ENCODE assay signal across 26 cellular contexts in genomic region chr11:36447514-36447913, GRCh38.
A peak's percentile ranks its signal among the peaks of the same experiment; 100 is the strongest.
DNase-seq lines count a peak whose midpoint lies in the region; ATAC-seq and TF ChIP-seq lines count a peak whose summit lies in the region.
"Had no signal": no experiment of that assay in that cellular context is flagged by ENCODE, and none has a peak within 500 bp of the region (broad histone marks: within the 10 kb centered on the region; RNA-seq: fewer than 3 reads in every experiment).

No MANE protein-coding gene starts in this region.

- CTCF ChIA-PET in activated CD8-positive, alpha-beta T cell treated with anti-CD3 and anti-CD28 coated beads for 36 hours (lab: Charles Lee): interaction anchor here (1.6 kb wide), 1 partner anchor 69 kb away, joined by 6 read pairs; no protein-coding TSS in a partner anchor

- POLR2A ChIA-PET in activated CD8-positive, alpha-beta T cell treated with anti-CD3 and anti-CD28 coated beads for 36 hours (lab: Charles Lee): no interaction called here

- H3K4me1 Mint-ChIP-seq in GM23338: peaks cover 7% of the 10 kb centered on the region; the same call in 2 of the 3 replicates
- peaks cover 26% of the 10 kb centered on the region for H3K4me1 Mint-ChIP-seq in activated CD8-positive, alpha-beta T cell treated with anti-CD3 and anti-CD28 coated beads for 36 hours (ENCODE audit: low read depth)
- peaks cover 35% of the 10 kb centered on the region for H3K4me1 Mint-ChIP-seq in endothelial cell (ENCODE audit: unreplicated experiment)

- no peak overlapping the region for H2AFZ ChIP-seq in GM23338

- H3K27me3 Mint-ChIP-seq in GM23338 (ENCODE audit: insufficient read depth, low read depth, poor library complexity) (no peaks in the 10 kb centered on the region), endothelial cell (ENCODE audit: unreplicated experiment) (peaks cover 10% of the 10 kb centered on the region)
- H3K27me3 Mint-ChIP-seq in activated CD8-positive, alpha-beta T cell treated with anti-CD3 and anti-CD28 coated beads for 36 hours: no peaks in the 10 kb centered on the region
- H3K27me3 Mint-ChIP-seq: activated T-helper 17 cell treated with anti-CD3 and anti-CD28 coated beads, Interleukin-2, amount 50 U/mL, for 72 hours; naive thymus-derived CD4-positive, alpha-beta T cell had no signal

- H3K4me1 ChIP-seq in GM23338 (ENCODE audit: insufficient read depth) (no peaks in the 10 kb centered on the region), RWPE2 (ENCODE audit: insufficient read depth, poor library complexity, severe bottlenecking) (peaks cover 13% of the 10 kb centered on the region)

- intact Hi-C loops in activated CD8-positive, alpha-beta T cell treated with anti-CD3 and anti-CD28 coated beads for 36 hours (cut with micrococcal nuclease): no loop called here

- ATAC-seq in GM23338: peak; percentile 48; the same call in 2 of the 3 replicates
- ATAC-seq in RWPE2 (ENCODE audit: low read depth): peak; percentile 64
- no peak for ATAC-seq in activated CD8-positive, alpha-beta T cell treated with anti-CD3 and anti-CD28 coated beads for 36 hours
- ATAC-seq: activated naive CD4-positive, alpha-beta T cell treated with anti-CD3 and anti-CD28 coated beads, Interleukin-2, amount 50 U/mL, for 72 hours; activated T-helper 17 cell treated with anti-CD3 and anti-CD28 coated beads, Interleukin-2, amount 50 U/mL, for 72 hours; CD8-positive, alpha-beta T cell; K562; left colon; naive thymus-derived CD4-positive, alpha-beta T cell; right cardiac atrium had no signal

- H3K9me3 Mint-ChIP-seq in GM23338: no peaks in the 10 kb centered on the region
- H3K9me3 Mint-ChIP-seq in activated CD8-positive, alpha-beta T cell treated with anti-CD3 and anti-CD28 coated beads for 36 hours: no peaks in the 10 kb centered on the region
- no peaks in the 10 kb centered on the region for H3K9me3 Mint-ChIP-seq in endothelial cell (ENCODE audit: unreplicated experiment)
- H3K9me3 Mint-ChIP-seq: activated naive CD4-positive, alpha-beta T cell treated with anti-CD3 and anti-CD28 coated beads, Interleukin-2, amount 50 U/mL, for 72 hours; activated T-helper 17 cell treated with anti-CD3 and anti-CD28 coated beads, Interleukin-2, amount 50 U/mL, for 72 hours; CD8-positive, alpha-beta T cell; stimulated activated naive CD8-positive, alpha-beta T cell treated with anti-CD3 and anti-CD28 coated beads, Interleukin-15, Interleukin-2, amounts not matched to agents 100 ng/mL and 50 ng/mL, for 24 hours had no signal

- no peaks in the 10 kb centered on the region for H4K20me1 ChIP-seq in GM23338 (replicated peaks; ENCODE audit: insufficient read depth)

- H3K4me2 ChIP-seq in GM23338: no peak overlapping the region

- no peaks in the 10 kb centered on the region for H3K36me3 ChIP-seq in GM23338 (ENCODE audit: insufficient read depth)
- H3K36me3 ChIP-seq in RWPE2 (ENCODE audit: low read depth): peaks cover 70% of the 10 kb centered on the region
- H3K36me3 ChIP-seq: pancreas, tibial artery had no signal

- DNase-seq in GM23338 (ENCODE audit: low spot score) (peak; percentile 18), RWPE2 (ENCODE audit: low spot score) (no peak), fibroblast of villous mesenchyme (ENCODE audit: low read depth) (peak; percentile 31), retina (peak; percentile 69), activated gamma-delta T cell treated with Interleukin-2 at 50 U/mL for 16 hours (no peak), DMS114 treated with DMSO at 0.1 percent for 48 hours (lab: John Stamatoyannopoulos, UW; ENCODE audit: unreplicated experiment) (no peak), endothelial cell (ENCODE audit: low spot score) (no peak)
- no peak for DNase-seq in activated CD8-positive, alpha-beta T cell treated with anti-CD3 and anti-CD28 coated beads for 36 hours
- DNase-seq: activated CD4-positive, alpha-beta T cell treated with anti-CD3 and anti-CD28 coated beads, Interleukin-2, amount 50 U/mL, for 4 hours; aorta; CD8-positive, alpha-beta T cell; DMS 273 treated with DMSO at 0.1 percent for 48 hours; heart left ventricle; left colon; naive thymus-derived CD4-positive, alpha-beta T cell; NCI-H1694; NCI-H774; right cardiac atrium; Right ventricle myocardium superior; T1000; tibial artery had no signal

- no peak overlapping the region for H3K27ac ChIP-seq in GM23338 (ENCODE audit: low read depth)
- peak overlapping the region; percentile 71 for H3K27ac ChIP-seq in RWPE2 (ENCODE audit: poor library complexity, severe bottlenecking)
- H3K27ac ChIP-seq: heart left ventricle, pancreas, tibial artery had no signal

- H3F3A ChIP-seq in GM23338 (replicated peaks; ENCODE audit: low read depth): no peaks in the 10 kb centered on the region

- no peaks in the 10 kb centered on the region for H3K9me2 ChIP-seq in GM23338 (ENCODE audit: insufficient read depth)

- TF ChIP-seq CTCF in GM23338 (conservative IDR thresholded peaks at IDR 0.05; ENCODE audit: low read depth in 2 of 2): no peak
- no peak for TF ChIP-seq CTCF in RWPE2 (IDR thresholded peaks at IDR 0.05; ENCODE audit: poor library complexity, severe bottlenecking)
- no peak for TF ChIP-seq CTCF in fibroblast of villous mesenchyme (IDR thresholded peaks at IDR 0.05; ENCODE audit: insufficient read depth, low read depth, low read length)
- TF ChIP-seq CTCF in activated CD8-positive, alpha-beta T cell treated with anti-CD3 and anti-CD28 coated beads for 36 hours (IDR thresholded peaks at IDR 0.05): no peak
- no peak for TF ChIP-seq CTCF in endothelial cell (IDR thresholded peaks at IDR 0.05; ENCODE audit: unreplicated experiment)

- no peaks in the 10 kb centered on the region for H3K79me2 ChIP-seq in GM23338 (replicated peaks; ENCODE audit: insufficient read depth)

- no peaks in the 10 kb centered on the region for H3K9me3 ChIP-seq in RWPE2 (ENCODE audit: severe bottlenecking)
- H3K9me3 ChIP-seq: heart left ventricle, pancreas, tibial artery had no signal

- H3K27ac Mint-ChIP-seq in GM23338: no peak overlapping the region
- H3K27ac Mint-ChIP-seq in activated CD8-positive, alpha-beta T cell treated with anti-CD3 and anti-CD28 coated beads for 36 hours: no peak overlapping the region
- no peak overlapping the region for H3K27ac Mint-ChIP-seq in endothelial cell (ENCODE audit: unreplicated experiment)
- H3K27ac Mint-ChIP-seq: activated naive CD4-positive, alpha-beta T cell treated with anti-CD3 and anti-CD28 coated beads, Interleukin-2, amount 50 U/mL, for 72 hours; activated T-helper 17 cell treated with anti-CD3 and anti-CD28 coated beads, Interleukin-2, amount 50 U/mL, for 72 hours; CD8-positive, alpha-beta T cell; naive thymus-derived CD4-positive, alpha-beta T cell; stimulated activated naive CD8-positive, alpha-beta T cell treated with anti-CD3 and anti-CD28 coated beads, Interleukin-15, Interleukin-2, amounts not matched to agents 100 ng/mL and 50 ng/mL, for 24 hours had no signal

- H3K4me3 ChIP-seq in GM23338 (no peak overlapping the region), RWPE2 (ENCODE audit: severe bottlenecking) (no peak overlapping the region), fibroblast of villous mesenchyme (ENCODE audit: low read depth, low read length) (no peak overlapping the region)
- H3K4me3 ChIP-seq: heart left ventricle, K562, pancreas, tibial artery had no signal

- H3K27me3 ChIP-seq in GM23338 (ENCODE audit: insufficient read depth): no peaks in the 10 kb centered on the region
- H3K27me3 ChIP-seq in RWPE2 (ENCODE audit: insufficient read depth, poor library complexity, severe bottlenecking): no peaks in the 10 kb centered on the region
- H3K27me3 ChIP-seq: heart left ventricle, pancreas, tibial artery had no signal

- H3K36me3 Mint-ChIP-seq in GM23338 (ENCODE audit: low read depth): peaks cover 4% of the 10 kb centered on the region; the same call in 1 of the 3 replicates
- H3K36me3 Mint-ChIP-seq in activated CD8-positive, alpha-beta T cell treated with anti-CD3 and anti-CD28 coated beads for 36 hours (ENCODE audit: low read depth): peaks cover 3% of the 10 kb centered on the region
- peaks cover 78% of the 10 kb centered on the region for H3K36me3 Mint-ChIP-seq in endothelial cell (ENCODE audit: low read depth, unreplicated experiment)

- H3K4me3 Mint-ChIP-seq in GM23338 (no peak overlapping the region), endothelial cell (ENCODE audit: unreplicated experiment) (no peak overlapping the region)
- H3K4me3 Mint-ChIP-seq in activated CD8-positive, alpha-beta T cell treated with anti-CD3 and anti-CD28 coated beads for 36 hours: no peak overlapping the region
- H3K4me3 Mint-ChIP-seq: activated T-helper 17 cell treated with anti-CD3 and anti-CD28 coated beads, Interleukin-2, amount 50 U/mL, for 72 hours; CD8-positive, alpha-beta T cell; naive thymus-derived CD4-positive, alpha-beta T cell; stimulated activated naive CD8-positive, alpha-beta T cell treated with anti-CD3 and anti-CD28 coated beads, Interleukin-15, Interleukin-2, amounts not matched to agents 100 ng/mL and 50 ng/mL, for 24 hours had no signal

TF ChIP-seq in GM23338, 12 proteins besides CTCF, POLR2A, EP300 and RAD21 (continues in another document):
- no peak for TF ChIP-seq ZNF331 (CRISPR knock-in tag; IDR thresholded peaks at IDR 0.05; ENCODE audit: low read depth)
- no peak for TF ChIP-seq EZH2phosphoT487 (IDR thresholded peaks at IDR 0.05; ENCODE audit: unreplicated experiment)
- TF ChIP-seq JUNB (IDR thresholded peaks at IDR 0.05; ENCODE audit: unreplicated experiment): no peak
- no peak for TF ChIP-seq EZH2 (IDR thresholded peaks at IDR 0.05; ENCODE audit: low read depth, unreplicated experiment)

Comparison
In these comparisons a context has a peak if more than half of its experiments do, and no peak if none do; other contexts are left out.
1. DNase-seq: peak in GM23338 (single experiment), fibroblast of villous mesenchyme (single experiment) and retina (single experiment); none in RWPE2 (single experiment), activated gamma-delta T cell treated with Interleukin-2 at 50 U/mL for 16 hours (single experiment), activated CD8-positive, alpha-beta T cell treated with anti-CD3 and anti-CD28 coated beads for 36 hours (single experiment), DMS114 treated with DMSO at 0.1 percent for 48 hours (single experiment) and endothelial cell (single experiment).